Comparison of ENCODE assay signal across 26 cellular contexts in genomic region chr17:27590864-27591263, GRCh38.
"Had no signal": no experiment of that assay in that cellular context is flagged by ENCODE, and none has a peak within 500 bp of the region (broad histone marks: within the 10 kb centered on the region; RNA-seq: fewer than 3 reads in every experiment).

No MANE protein-coding gene starts in this region.

- H2AFZ ChIP-seq: neural progenitor cell had no signal

- H3K27me3 Mint-ChIP-seq: activated CD4-positive, alpha-beta memory T cell treated with anti-CD3 and anti-CD28 coated beads, Interleukin-2, amount 10 ng/mL, durations not matched to agents 7 days and 5 days; activated CD8-positive, alpha-beta memory T cell treated with anti-CD3 and anti-CD28 coated beads, Interleukin-2, amount 10 ng/mL, durations not matched to agents 7 days and 5 days; dendritic cell treated with granulocyte-macrophage colony-stimulating factor and Interleukin-4, amounts not matched to agents 40 ng/mL and 50 ng/mL, for 4 days; memory B cell; naive thymus-derived CD8-positive, alpha-beta T cell; T-cell had no signal

- H3K9ac ChIP-seq: neural progenitor cell had no signal

- H3K36me3 Mint-ChIP-seq: neural progenitor cell had no signal

- H3K4me1 Mint-ChIP-seq: memory B cell, T-cell had no signal

- DNase-seq: activated CD4-positive, alpha-beta memory T cell treated with anti-CD3 and anti-CD28 coated beads, Interleukin-2, amount 10 ng/mL, durations not matched to agents 7 days and 5 days; activated CD4-positive, alpha-beta T cell treated with anti-CD3 and anti-CD28 coated beads for 4 hours; activated CD8-positive, alpha-beta memory T cell treated with anti-CD3 and anti-CD28 coated beads, Interleukin-2, amount 10 ng/mL, durations not matched to agents 7 days and 5 days; activated effector memory CD4-positive, alpha-beta T cell treated with Interleukin-2 at 50 U/mL for 16 hours; activated naive CD4-positive, alpha-beta T cell treated with Interleukin-2 at 50 U/mL for 16 hours; activated T-cell treated with anti-CD3 and anti-CD28 coated beads, Interleukin-2, amount 50 U/mL, for 48 hours; central memory CD4-positive, alpha-beta T cell; esophagus squamous epithelium; foreskin melanocyte; heart right ventricle; midbrain; naive thymus-derived CD8-positive, alpha-beta T cell; occipital lobe; stimulated activated naive CD8-positive, alpha-beta T cell treated with anti-CD3 and anti-CD28 coated beads, Interleukin-15, Interleukin-2, amounts not matched to agents 100 U/mL and 50 U/mL, for 24 hours; T-cell; T-helper 9 cell; testis; transverse colon had no signal

- H3K4me1 ChIP-seq: breast epithelium, esophagus squamous epithelium, neural progenitor cell, spleen, testis, transverse colon had no signal

- H3K4me3 Mint-ChIP-seq: activated CD4-positive, alpha-beta memory T cell treated with anti-CD3 and anti-CD28 coated beads, Interleukin-2, amount 10 ng/mL, durations not matched to agents 7 days and 5 days; activated CD8-positive, alpha-beta memory T cell treated with anti-CD3 and anti-CD28 coated beads, Interleukin-2, amount 10 ng/mL, durations not matched to agents 7 days and 5 days; dendritic cell treated with granulocyte-macrophage colony-stimulating factor and Interleukin-4, amounts not matched to agents 40 ng/mL and 50 ng/mL, for 4 days; memory B cell; naive thymus-derived CD8-positive, alpha-beta T cell; neural progenitor cell; T-cell had no signal

- ATAC-seq: activated CD8-positive, alpha-beta memory T cell treated with anti-CD3 and anti-CD28 coated beads, Interleukin-2, amount 10 ng/mL, durations not matched to agents 7 days and 5 days; heart right ventricle; naive thymus-derived CD8-positive, alpha-beta T cell; right cardiac atrium; stimulated activated naive CD8-positive, alpha-beta T cell treated with anti-CD3 and anti-CD28 coated beads, Interleukin-15, Interleukin-2, amounts not matched to agents 100 U/mL and 50 U/mL, for 24 hours; T-cell had no signal

- H3K36me3 ChIP-seq: breast epithelium, neural progenitor cell, transverse colon had no signal

- H3K9me3 Mint-ChIP-seq: activated CD4-positive, alpha-beta memory T cell treated with anti-CD3 and anti-CD28 coated beads, Interleukin-2, amount 10 ng/mL, durations not matched to agents 7 days and 5 days; dendritic cell treated with granulocyte-macrophage colony-stimulating factor and Interleukin-4, amounts not matched to agents 40 ng/mL and 50 ng/mL, for 4 days; memory B cell; naive thymus-derived CD8-positive, alpha-beta T cell; neural progenitor cell; T-cell had no signal

- H3K4me2 ChIP-seq: neural progenitor cell had no signal

- H3K9me3 ChIP-seq: breast epithelium, esophagus squamous epithelium, heart right ventricle, spleen, testis, transverse colon had no signal

- H3K27ac ChIP-seq: breast epithelium, epithelial cell of prostate, esophagus squamous epithelium, heart right ventricle, neural progenitor cell, spleen, testis, transverse colon, VCaP had no signal

- H3K27ac Mint-ChIP-seq: activated CD4-positive, alpha-beta memory T cell treated with anti-CD3 and anti-CD28 coated beads, Interleukin-2, amount 10 ng/mL, durations not matched to agents 7 days and 5 days; activated CD8-positive, alpha-beta memory T cell treated with anti-CD3 and anti-CD28 coated beads, Interleukin-2, amount 10 ng/mL, durations not matched to agents 7 days and 5 days; dendritic cell treated with granulocyte-macrophage colony-stimulating factor and Interleukin-4, amounts not matched to agents 40 ng/mL and 50 ng/mL, for 4 days; memory B cell; neural progenitor cell; T-cell had no signal

- H3K27me3 ChIP-seq: breast epithelium, esophagus squamous epithelium, heart right ventricle, neural progenitor cell, spleen, testis, transverse colon had no signal

- H3K4me3 ChIP-seq: breast epithelium, esophagus squamous epithelium, heart right ventricle, neural progenitor cell, spleen, testis, transverse colon had no signal
